ENCODE assay signal across 8 cellular contexts in the genomic region with DNA sequence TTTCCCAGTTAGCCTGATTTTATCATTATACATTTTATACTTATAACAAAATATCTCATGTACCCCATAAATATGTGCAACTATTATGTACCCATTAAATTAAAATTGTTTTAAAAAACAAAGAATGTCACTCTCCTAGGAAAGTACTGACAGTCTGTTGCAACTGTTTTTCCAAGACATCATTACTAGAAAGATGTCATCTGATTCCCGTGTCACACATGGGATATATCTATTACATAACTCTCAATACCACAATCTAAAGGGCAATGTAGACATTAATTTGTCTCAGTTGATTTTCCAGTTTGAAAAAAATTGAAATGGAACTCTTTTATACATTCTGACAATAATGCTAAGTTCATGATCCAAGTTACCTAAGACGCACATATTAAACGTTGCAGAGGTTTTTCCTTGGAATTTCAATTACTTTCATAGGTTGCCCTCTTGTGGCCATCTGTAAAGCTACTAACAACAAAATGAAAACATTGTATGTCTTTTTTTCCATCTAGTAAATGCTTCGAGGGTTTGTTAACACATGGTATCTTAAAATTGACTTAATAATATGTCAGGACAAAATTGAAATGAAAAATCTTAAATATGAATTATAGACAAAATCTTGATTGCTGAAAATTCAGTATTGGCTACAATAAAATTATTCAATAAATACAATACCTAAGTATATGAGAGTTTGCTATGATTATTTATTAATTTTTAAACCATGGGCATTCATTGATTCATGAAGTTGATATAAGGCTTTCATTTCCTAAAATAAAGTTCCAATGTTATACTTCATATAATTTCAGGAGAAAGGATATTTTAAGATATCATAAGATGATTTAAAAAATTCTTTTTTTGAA.
DNase-seq lines count a peak whose midpoint lies in the region; ATAC-seq and TF ChIP-seq lines count a peak whose summit lies in the region.

No MANE protein-coding gene starts in this region.

- H3K4me1 Mint-ChIP-seq in chondrocyte (ENCODE audit: low read depth) = no peaks in the 10 kb centered on the region
- H3K4me1 Mint-ChIP-seq in CD8-positive, alpha-beta T cell (ENCODE audit: low read depth) = no peaks in the 10 kb centered on the region
- no peaks in the 10 kb centered on the region for H3K4me1 Mint-ChIP-seq in activated naive CD4-positive, alpha-beta T cell treated with anti-CD3 and anti-CD28 coated beads, Interleukin-2, amount 10 ng/mL, durations not matched to agents 7 days and 5 days

- H3K4me3 Mint-ChIP-seq in chondrocyte (ENCODE audit: unreplicated experiment) = no peak overlapping the region
- no peak overlapping the region for H3K4me3 Mint-ChIP-seq in CD8-positive, alpha-beta T cell
- H3K4me3 Mint-ChIP-seq in activated naive CD4-positive, alpha-beta T cell treated with anti-CD3 and anti-CD28 coated beads, Interleukin-2, amount 10 ng/mL, durations not matched to agents 7 days and 5 days = no peak overlapping the region

- DNase-seq in AG04450 (ENCODE audit: low read depth, low spot score) = peak; percentile 0
- DNase-seq in HAP-1 (ENCODE audit: low spot score in 2 of 2) = peak; percentile 33 to 61
- DNase-seq in NCI-H526 treated with DMSO at 0.1 percent for 48 hours (lab: John Stamatoyannopoulos, UW) = peak; percentile 18
- no peak for DNase-seq in chondrocyte (ENCODE audit: low spot score)
- peak; percentile 63 for DNase-seq in middle frontal gyrus (ENCODE audit: extremely low spot score, low spot score)
- no peak for DNase-seq in CD8-positive, alpha-beta T cell
- no peak for DNase-seq in activated naive CD4-positive, alpha-beta T cell treated with anti-CD3 and anti-CD28 coated beads, Interleukin-2, amount 10 ng/mL, durations not matched to agents 7 days and 5 days
- DNase-seq in activated T-cell treated with anti-CD3 and anti-CD28 coated beads, Interleukin-2, amount 50 U/mL, for 48 hours = no peak

- TF ChIP-seq CTCF in AG04450 (IDR thresholded peaks at IDR 0.05; ENCODE audit: low read depth, low read length) = peak; percentile 70
- peak; percentile 93 for TF ChIP-seq CTCF in chondrocyte (IDR thresholded peaks at IDR 0.05)
- no peak for TF ChIP-seq CTCF in CD8-positive, alpha-beta T cell (IDR thresholded peaks at IDR 0.05)

- CTCF ChIA-PET in AG04450 (lab: Charles Lee) = interaction anchor here (0.5 to 1.2 kb wide), 13 partner anchors 10 to 710 kb away, joined by 3 to 6 read pairs (median 4); no protein-coding TSS in a partner anchor
- CTCF ChIA-PET in CD8-positive, alpha-beta T cell (lab: Charles Lee) = no interaction called here
- CTCF ChIA-PET in activated naive CD4-positive, alpha-beta T cell treated with anti-CD3 and anti-CD28 coated beads, Interleukin-2, amount 10 ng/mL, durations not matched to agents 7 days and 5 days (lab: Charles Lee) = interaction anchor here (0.6 kb wide), 1 partner anchor 51 kb away, joined by 3 read pairs; no protein-coding TSS in a partner anchor

- ATAC-seq in CD8-positive, alpha-beta T cell = no peak

- H3K9me3 Mint-ChIP-seq in chondrocyte (ENCODE audit: low read depth) = no peaks in the 10 kb centered on the region
- H3K9me3 Mint-ChIP-seq in CD8-positive, alpha-beta T cell = no peaks in the 10 kb centered on the region
- H3K9me3 Mint-ChIP-seq in activated naive CD4-positive, alpha-beta T cell treated with anti-CD3 and anti-CD28 coated beads, Interleukin-2, amount 10 ng/mL, durations not matched to agents 7 days and 5 days = no peaks in the 10 kb centered on the region

- peaks cover 20% of the 10 kb centered on the region for H3K27me3 Mint-ChIP-seq in chondrocyte (ENCODE audit: low read depth)
- no peaks in the 10 kb centered on the region for H3K27me3 Mint-ChIP-seq in CD8-positive, alpha-beta T cell (ENCODE audit: low read depth)
- no peaks in the 10 kb centered on the region for H3K27me3 Mint-ChIP-seq in activated naive CD4-positive, alpha-beta T cell treated with anti-CD3 and anti-CD28 coated beads, Interleukin-2, amount 10 ng/mL, durations not matched to agents 7 days and 5 days

- H3K4me1 ChIP-seq in HAP-1 = no peaks in the 10 kb centered on the region
- H3K4me1 ChIP-seq in CD8-positive, alpha-beta T cell (ENCODE audit: insufficient read depth, low read length) = no peaks in the 10 kb centered on the region

- H3K4me3 ChIP-seq in AG04450 (ENCODE audit: low read depth, low read length) (no peak overlapping the region), HAP-1 (no peak overlapping the region)
- H3K4me3 ChIP-seq in CD8-positive, alpha-beta T cell (ENCODE audit: low read depth, low read length) = no peak overlapping the region

- H3K36me3 ChIP-seq in HAP-1 (replicated peaks) = no peaks in the 10 kb centered on the region
- no peaks in the 10 kb centered on the region for H3K36me3 ChIP-seq in CD8-positive, alpha-beta T cell (ENCODE audit: insufficient read depth, low read length)

- no peak overlapping the region for H3K27ac Mint-ChIP-seq in chondrocyte (ENCODE audit: unreplicated experiment)
- no peak overlapping the region for H3K27ac Mint-ChIP-seq in CD8-positive, alpha-beta T cell
- no peak overlapping the region for H3K27ac Mint-ChIP-seq in activated naive CD4-positive, alpha-beta T cell treated with anti-CD3 and anti-CD28 coated beads, Interleukin-2, amount 10 ng/mL, durations not matched to agents 7 days and 5 days

- no peaks in the 10 kb centered on the region for H3K27me3 ChIP-seq in AG04450 (ENCODE audit: control insufficient read depth, insufficient read depth, low read length)
- no peaks in the 10 kb centered on the region for H3K27me3 ChIP-seq in HAP-1 (ENCODE audit: low read depth)
- H3K27me3 ChIP-seq in CD8-positive, alpha-beta T cell (ENCODE audit: insufficient read depth, low read length) = no peaks in the 10 kb centered on the region

- in situ Hi-C loops in HAP-1 (cut with MboI; ENCODE audit: low sequenced_read_pairs) = loop anchor here (5.0 kb wide), 1 partner anchor 180 kb away; no protein-coding TSS in a partner anchor

- intact Hi-C loops in CD8-positive, alpha-beta T cell (cut with DNase I, micrococcal nuclease) = no loop called here

- no peaks in the 10 kb centered on the region for H3K36me3 Mint-ChIP-seq in chondrocyte (ENCODE audit: low read depth)
- H3K36me3 Mint-ChIP-seq in CD8-positive, alpha-beta T cell = no peaks in the 10 kb centered on the region
- H3K36me3 Mint-ChIP-seq in activated naive CD4-positive, alpha-beta T cell treated with anti-CD3 and anti-CD28 coated beads, Interleukin-2, amount 10 ng/mL, durations not matched to agents 7 days and 5 days = no peaks in the 10 kb centered on the region

- no peak overlapping the region for H3K27ac ChIP-seq in AG04450 (ENCODE audit: low read depth, low read length)
- no peak overlapping the region for H3K27ac ChIP-seq in CD8-positive, alpha-beta T cell (ENCODE audit: low read depth, low read length)

- H3K9me3 ChIP-seq in AG04450 (ENCODE audit: control insufficient read depth, insufficient read depth, low read length) (no peaks in the 10 kb centered on the region), HAP-1 (no peaks in the 10 kb centered on the region)
- no peaks in the 10 kb centered on the region for H3K9me3 ChIP-seq in CD8-positive, alpha-beta T cell (ENCODE audit: low read length)

- POLR2A ChIA-PET in AG04450 (lab: Yijun Ruan, JAX) = no interaction called here
- POLR2A ChIA-PET in CD8-positive, alpha-beta T cell (lab: Charles Lee) = no interaction called here

Comparison
In these comparisons a context has a peak if more than half of its experiments do, and no peak if none do; other contexts are left out.
1. DNase-seq: peak in AG04450 (single experiment), HAP-1 (2 of 2), NCI-H526 treated with DMSO at 0.1 percent for 48 hours (single experiment) and middle frontal gyrus (single experiment); none in chondrocyte (single experiment), CD8-positive, alpha-beta T cell (0 of 7), activated naive CD4-positive, alpha-beta T cell treated with anti-CD3 and anti-CD28 coated beads, Interleukin-2, amount 10 ng/mL, durations not matched to agents 7 days and 5 days (single experiment) and activated T-cell treated with anti-CD3 and anti-CD28 coated beads, Interleukin-2, amount 50 U/mL, for 48 hours (0 of 2).